Comparison of ENCODE assay signal across 8 cellular contexts in genomic region chr17:42274812-42275526, GRCh38. TPM values are rescaled to one million over a fixed set of nuclear protein-coding genes. Genes with fewer than 3 reads are reported as not detected.
A peak's percentile ranks its signal among the peaks of the same experiment; 100 is the strongest.
DNase-seq lines count a peak whose midpoint lies in the region; ATAC-seq and TF ChIP-seq lines count a peak whose summit lies in the region.

No MANE protein-coding gene starts in this region.

- H3K4me1 ChIP-seq in skeletal muscle tissue (ENCODE audit: control insufficient read depth in 3 of 3, insufficient read depth in 3 of 3, low read length in 3 of 3) = peaks cover 16 to 30% (median 19%) of the 10 kb centered on the region in 3 donors

- intact Hi-C loops in activated B cell treated with CpG ODN at 0.5 μM for 24 hours (cut with micrococcal nuclease) (loop anchor here (1.0 kb wide), 1 partner anchor 27 kb away; no protein-coding TSS in a partner anchor), left cardiac atrium (cut with DNase I) (no loop called here)

- H3K27me3 Mint-ChIP-seq in activated B cell treated with CpG ODN at 0.5 μM for 24 hours = no peaks in the 10 kb centered on the region

- H3K4me3 Mint-ChIP-seq in activated B cell treated with CpG ODN at 0.5 μM for 24 hours = peak overlapping the region; percentile 92

- H3K9ac ChIP-seq in skeletal muscle tissue (ENCODE audit: low read depth in 1 of 3, low read length in 3 of 3) = peak overlapping the region; percentile 86 to 97 (median 91)

- CTCF ChIA-PET in activated B cell treated with CpG ODN at 0.5 μM for 24 hours (lab: Charles Lee) = interaction anchor here (0.8 kb wide), 1 partner anchor 53 kb away, joined by 3 read pairs; no protein-coding TSS in a partner anchor

- DNase-seq in H7 (no peak), activated B cell treated with CpG ODN at 0.5 μM for 24 hours (no peak), left cardiac atrium (no peak), AG08396 (ENCODE audit: low spot score) (no peak), islet precursor cell (no peak)
- no peak for DNase-seq in effector CD4-positive, alpha-beta T cell

- H3K9me3 ChIP-seq in skeletal muscle tissue (ENCODE audit: control insufficient read depth in 3 of 3, low read length in 3 of 3) = no peaks in the 10 kb centered on the region

- no peaks in the 10 kb centered on the region for H3K9me3 Mint-ChIP-seq in activated B cell treated with CpG ODN at 0.5 μM for 24 hours

- H3K27me3 ChIP-seq in H7 (ENCODE audit: control insufficient read depth, insufficient read depth, low read length) (no peaks in the 10 kb centered on the region), skeletal muscle tissue (ENCODE audit: control insufficient read depth in 3 of 3, insufficient read depth in 3 of 3, low read length in 3 of 3) (no peaks in the 10 kb centered on the region)

- H3K36me3 ChIP-seq in H7 (replicated peaks; ENCODE audit: control insufficient read depth, insufficient read depth, low read length) = no peaks in the 10 kb centered on the region
- H3K36me3 ChIP-seq in skeletal muscle tissue (ENCODE audit: control insufficient read depth in 3 of 3, insufficient read depth in 3 of 3, low read length in 3 of 3) = no peaks in the 10 kb centered on the region

- peak overlapping the region; percentile 81 for H3K27ac Mint-ChIP-seq in activated B cell treated with CpG ODN at 0.5 μM for 24 hours

- POLR2A ChIA-PET in activated B cell treated with CpG ODN at 0.5 μM for 24 hours (lab: Charles Lee) = interaction anchor here (0.6 to 4.2 kb wide), 14 partner anchors 10 to 308 kb away, joined by 3 to 45 read pairs (median 4); partner anchors contain the start of genes DNAJC7, GHDC, STAT3 and STAT5A

- H3K36me3 Mint-ChIP-seq in activated B cell treated with CpG ODN at 0.5 μM for 24 hours (ENCODE audit: low read depth) = peaks cover 4% of the 10 kb centered on the region

- peak overlapping the region; percentile 88 for H3K4me3 ChIP-seq in H7 (ENCODE audit: insufficient read depth, low read depth, low read length)
- peak overlapping the region; percentile 80 to 85 (median 84) for H3K4me3 ChIP-seq in skeletal muscle tissue (ENCODE audit: low read length in 3 of 3)

- peaks cover 60% of the 10 kb centered on the region for H3K4me1 Mint-ChIP-seq in activated B cell treated with CpG ODN at 0.5 μM for 24 hours

- peak overlapping the region; percentile 62 for H3K27ac ChIP-seq in skeletal muscle tissue (ENCODE audit: low read depth, low read length)

- TF ChIP-seq CTCF in activated B cell treated with CpG ODN at 0.5 μM for 24 hours (IDR thresholded peaks at IDR 0.05) = no peak

- ATAC-seq in activated B cell treated with CpG ODN at 0.5 μM for 24 hours (ENCODE audit: low read depth) (no peak), left cardiac atrium (peak; percentile 2), HG03108 (IDR thresholded peaks at IDR 0.05; ENCODE audit: unreplicated experiment) (no peak)

RNA-seq across cellular contexts. Expression of gene STAT5B, which starts 1.2 kb away (rescaled TPM):
- 30.7 and 41.3 TPM in 2 replicates for total RNA-seq in H7 (2014; rRNA removed; shearing (Covaris generic))
- total RNA-seq in activated B cell treated with CpG ODN at 0.5 μM for 24 hours = 80.3 and 82.6 TPM in 2 replicates
- total RNA-seq in left cardiac atrium = 10 to 100 TPM; 42.4 to 46.2 TPM
- total RNA-seq in skeletal muscle tissue = 31.3 TPM

RNA-seq across cellular contexts. Expression of gene STAT5A, which starts 13.3 kb away (rescaled TPM):
- total RNA-seq in H7 (2014; rRNA removed; shearing (Covaris generic)) = 9.4 and 13.2 TPM in 2 replicates
- total RNA-seq in activated B cell treated with CpG ODN at 0.5 μM for 24 hours = 136 and 140 TPM in 2 replicates
- total RNA-seq in left cardiac atrium = 10 to 100 TPM; 38.1 to 40.6 TPM
- 18.3 TPM for total RNA-seq in skeletal muscle tissue

Comparison
In these comparisons a context has a peak if more than half of its experiments do, and no peak if none do; other contexts are left out.
1. ATAC-seq: peak in left cardiac atrium (2 of 2); none in activated B cell treated with CpG ODN at 0.5 μM for 24 hours (single experiment) and HG03108 (single experiment).